1 cellular context compared by ENCODE assay signal in genomic region chr17:38920374-38921291, GRCh38.
TF ChIP-seq lines count a peak whose summit lies in the region.

No MANE protein-coding gene starts in this region.

TF ChIP-seq in HepG2, 621 proteins besides CTCF, POLR2A, EP300 and RAD21:
- no peak for TF ChIP-seq ZNF20 (CRISPR knock-in tag; IDR thresholded peaks at IDR 0.05)
- TF ChIP-seq POLR2G (IDR thresholded peaks at IDR 0.05; ENCODE audit: low read depth, low read length), result 0 out of 2 replicates have a peak, but pooled peaks have one; percentile 31
- peak; percentile 69 for TF ChIP-seq RBM22 (optimal IDR thresholded peaks at IDR 0.05; ENCODE audit: low read length)
TF ChIP-seq in HepG2: peak in this region for 2.
